In the genomic region with DNA sequence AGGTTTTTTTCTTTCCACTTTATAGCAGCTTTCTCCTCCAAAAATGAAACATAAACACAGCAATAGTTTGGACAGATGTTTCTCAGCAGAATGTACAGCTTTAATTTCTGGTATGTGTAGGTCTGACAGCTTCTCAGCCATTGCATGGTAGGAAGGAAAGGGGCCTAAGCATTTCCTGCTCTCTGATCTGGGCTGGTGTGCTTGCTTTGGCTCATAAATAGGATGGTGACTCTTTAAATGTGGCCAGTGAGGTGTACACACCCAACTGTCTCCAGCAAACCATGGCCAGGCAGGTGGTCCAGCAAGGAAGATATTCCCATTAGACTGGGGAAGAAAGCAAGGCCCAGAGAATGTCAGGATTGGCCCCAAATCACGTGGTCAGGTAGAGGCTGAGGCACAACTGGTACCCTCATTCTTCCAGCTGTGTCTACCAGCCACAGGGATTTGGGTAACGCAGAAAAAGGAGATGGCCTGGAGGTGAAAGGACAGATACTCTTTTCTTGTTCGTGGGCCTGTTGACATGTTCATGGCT, we compare ENCODE assay signal across 18 cellular contexts. TPM values are rescaled to one million over a fixed set of nuclear protein-coding genes. Genes with fewer than 3 reads are reported as not detected.
DNase-seq lines count a peak whose midpoint lies in the region; ATAC-seq, FAIRE-seq and TF ChIP-seq lines count a peak whose summit lies in the region.
"Had no signal": no experiment of that assay in that cellular context is flagged by ENCODE, and none has a peak within 500 bp of the region (broad histone marks: within the 10 kb centered on the region; RNA-seq: fewer than 3 reads in every experiment).

No MANE protein-coding gene starts in this region.

- no peaks in the 10 kb centered on the region for H3K36me3 ChIP-seq in KOPT-K1 (ENCODE audit: insufficient read depth, low read length)

- H3K9me3 ChIP-seq in KOPT-K1 (ENCODE audit: insufficient read depth, low read length, poor library complexity, severe bottlenecking): peaks cover 8% of the 10 kb centered on the region
- H3K9me3 ChIP-seq: testis had no signal

- no peak overlapping the region for H3K4me3 ChIP-seq in choroid plexus epithelial cell (ENCODE audit: low read depth, low read length)
- H3K4me3 ChIP-seq: testis had no signal

- FAIRE-seq in GM12891 (lab: Jason Lieb, UNC): no peak
- FAIRE-seq: TTC549 had no signal

- no peak for ATAC-seq in esophagus mucosa
- ATAC-seq: activated naive CD4-positive, alpha-beta T cell treated with anti-CD3 and anti-CD28 coated beads, Interleukin-2, amount 50 U/mL, for 72 hours; sciatic nerve had no signal

- peak overlapping the region; percentile 74 for H3K27ac Mint-ChIP-seq in activated CD4-positive, alpha-beta T cell treated with anti-CD3 and anti-CD28 coated beads, Interleukin-2, amount 10 ng/mL, durations not matched to agents 24 days and 14 days
- H3K27ac Mint-ChIP-seq in nephron progenitor cell: peak overlapping the region; percentile 6
- H3K27ac Mint-ChIP-seq: activated naive CD4-positive, alpha-beta T cell treated with anti-CD3 and anti-CD28 coated beads, Interleukin-2, amount 50 U/mL, for 72 hours had no signal

- H3K27me3 Mint-ChIP-seq in activated CD4-positive, alpha-beta T cell treated with anti-CD3 and anti-CD28 coated beads, Interleukin-2, amount 10 ng/mL, durations not matched to agents 24 days and 14 days: peaks cover 3% of the 10 kb centered on the region
- no peaks in the 10 kb centered on the region for H3K27me3 Mint-ChIP-seq in nephron progenitor cell (ENCODE audit: low read depth, poor library complexity)

- peak; percentile 61 for DNase-seq in activated CD4-positive, alpha-beta T cell treated with anti-CD3 and anti-CD28 coated beads, Interleukin-2, amount 10 ng/mL, durations not matched to agents 24 days and 14 days
- DNase-seq in activated CD4-positive, alpha-beta T cell treated with anti-CD3 and anti-CD28 coated beads for 48 hours: no peak
- peak; percentile 72 for DNase-seq in choroid plexus epithelial cell (ENCODE audit: low read depth)
- DNase-seq in nephron progenitor cell: no peak
- DNase-seq in GM12891 (ENCODE audit: insufficient read length, low spot score): no peak
- no peak for DNase-seq in GM19240 (ENCODE audit: insufficient read length, low spot score)
- DNase-seq: 8988T; central memory CD4-positive, alpha-beta T cell; midbrain; NCI-H187; nucleus accumbens; testis had no signal

- peak overlapping the region; percentile 69 for H3K27ac ChIP-seq in KOPT-K1 (ENCODE audit: low read depth, low read length, poor library complexity, severe bottlenecking)
- H3K27ac ChIP-seq: testis had no signal

- H3K4me1 Mint-ChIP-seq in activated CD4-positive, alpha-beta T cell treated with anti-CD3 and anti-CD28 coated beads, Interleukin-2, amount 10 ng/mL, durations not matched to agents 24 days and 14 days: peaks cover 25% of the 10 kb centered on the region
- peaks cover 3% of the 10 kb centered on the region for H3K4me1 Mint-ChIP-seq in nephron progenitor cell

- no peaks in the 10 kb centered on the region for H3K9me3 Mint-ChIP-seq in activated CD4-positive, alpha-beta T cell treated with anti-CD3 and anti-CD28 coated beads, Interleukin-2, amount 10 ng/mL, durations not matched to agents 24 days and 14 days
- H3K9me3 Mint-ChIP-seq in nephron progenitor cell: peaks cover 5% of the 10 kb centered on the region

- H3K36me3 Mint-ChIP-seq in activated CD4-positive, alpha-beta T cell treated with anti-CD3 and anti-CD28 coated beads, Interleukin-2, amount 10 ng/mL, durations not matched to agents 24 days and 14 days (ENCODE audit: low read depth): no peaks in the 10 kb centered on the region
- no peaks in the 10 kb centered on the region for H3K36me3 Mint-ChIP-seq in nephron progenitor cell (ENCODE audit: low read depth)
- H3K36me3 Mint-ChIP-seq: activated naive CD4-positive, alpha-beta T cell treated with anti-CD3 and anti-CD28 coated beads, Interleukin-2, amount 50 U/mL, for 72 hours had no signal

- intact Hi-C loops in activated CD4-positive, alpha-beta T cell treated with anti-CD3 and anti-CD28 coated beads, Interleukin-2, amount 10 ng/mL, durations not matched to agents 24 days and 14 days (cut with micrococcal nuclease): no loop called here

- peak overlapping the region; percentile 36 for H3K4me3 Mint-ChIP-seq in activated CD4-positive, alpha-beta T cell treated with anti-CD3 and anti-CD28 coated beads, Interleukin-2, amount 10 ng/mL, durations not matched to agents 24 days and 14 days
- H3K4me3 Mint-ChIP-seq in nephron progenitor cell: no peak overlapping the region

- TF ChIP-seq POLR2A in GM12891 (IDR thresholded peaks at IDR 0.05; ENCODE audit: low read depth, low read length): no peak

- TF ChIP-seq CTCF in choroid plexus epithelial cell (conservative IDR thresholded peaks at IDR 0.05; ENCODE audit: low read depth, low read length) (no peak), nephron progenitor cell (IDR thresholded peaks at IDR 0.05) (no peak)

TF ChIP-seq in GM12891, 5 proteins besides CTCF, POLR2A, EP300 and RAD21:
- TF ChIP-seq SPI1 (IDR thresholded peaks at IDR 0.05; ENCODE audit: low read depth, low read length) (no peak), PAX5 (IDR thresholded peaks at IDR 0.05; ENCODE audit: insufficient read depth, low read length, severe bottlenecking) (no peak), POLR2AphosphoS5 (IDR thresholded peaks at IDR 0.05; ENCODE audit: low read depth, low read length) (no peak), POU2F2 (IDR thresholded peaks at IDR 0.05; ENCODE audit: low read depth, low read length) (no peak)
TF ChIP-seq in GM12891: peak in this region for 0.

RNA-seq across cellular contexts. Expression of a gene that starts 52.1 kb away (rescaled TPM):
- 2.1 and 3.1 TPM in 2 replicates for total RNA-seq in activated CD4-positive, alpha-beta T cell treated with anti-CD3 and anti-CD28 coated beads, Interleukin-2, amount 10 ng/mL, durations not matched to agents 24 days and 14 days
- 0.01 TPM for polyA plus RNA-seq in GM12891 (2012; ENCODE audit: low read depth, missing spikeins)
- 0.48 TPM for total RNA-seq in esophagus mucosa
- total RNA-seq: SK-MEL-5 had no signal

Comparison
In these comparisons a context has a peak if more than half of its experiments do, and no peak if none do; other contexts are left out.
1. DNase-seq: peak in activated CD4-positive, alpha-beta T cell treated with anti-CD3 and anti-CD28 coated beads, Interleukin-2, amount 10 ng/mL, durations not matched to agents 24 days and 14 days (single experiment) and choroid plexus epithelial cell (single experiment); none in activated CD4-positive, alpha-beta T cell treated with anti-CD3 and anti-CD28 coated beads for 48 hours (single experiment), nephron progenitor cell (single experiment), GM12891 (single experiment) and GM19240 (single experiment).